ENCODE assay signal across 1 cellular context in genomic region chr5:23012842-23013241, GRCh38.
A peak's percentile ranks its signal among the peaks of the same experiment; 100 is the strongest.
TF ChIP-seq lines count a peak whose summit lies in the region.

No MANE protein-coding gene starts in this region.

TF ChIP-seq in GM12878, 131 proteins besides CTCF, POLR2A, EP300 and RAD21 (continued from another document and continues in another):
- TF ChIP-seq ETV6 (conservative IDR thresholded peaks at IDR 0.05 in 1 of 2, IDR thresholded peaks at IDR 0.05 in 1 of 2; ENCODE audit: borderline replicate concordance in 1 of 2, low read depth in 1 of 2), result no peak
- no peak for TF ChIP-seq PRDM15 (CRISPR knock-in tag; IDR thresholded peaks at IDR 0.05)
- no peak for TF ChIP-seq BMI1 (IDR thresholded peaks at IDR 0.05; ENCODE audit: borderline replicate concordance)
- TF ChIP-seq BCL11A (IDR thresholded peaks at IDR 0.05; ENCODE audit: low read depth, low read length), result no peak
- no peak for TF ChIP-seq SREBF2 (IDR thresholded peaks at IDR 0.05; ENCODE audit: low read length)
- no peak for TF ChIP-seq PAX5 (IDR thresholded peaks at IDR 0.05; ENCODE audit: borderline replicate concordance, low read depth, low read length)
- TF ChIP-seq, protein P1, sequence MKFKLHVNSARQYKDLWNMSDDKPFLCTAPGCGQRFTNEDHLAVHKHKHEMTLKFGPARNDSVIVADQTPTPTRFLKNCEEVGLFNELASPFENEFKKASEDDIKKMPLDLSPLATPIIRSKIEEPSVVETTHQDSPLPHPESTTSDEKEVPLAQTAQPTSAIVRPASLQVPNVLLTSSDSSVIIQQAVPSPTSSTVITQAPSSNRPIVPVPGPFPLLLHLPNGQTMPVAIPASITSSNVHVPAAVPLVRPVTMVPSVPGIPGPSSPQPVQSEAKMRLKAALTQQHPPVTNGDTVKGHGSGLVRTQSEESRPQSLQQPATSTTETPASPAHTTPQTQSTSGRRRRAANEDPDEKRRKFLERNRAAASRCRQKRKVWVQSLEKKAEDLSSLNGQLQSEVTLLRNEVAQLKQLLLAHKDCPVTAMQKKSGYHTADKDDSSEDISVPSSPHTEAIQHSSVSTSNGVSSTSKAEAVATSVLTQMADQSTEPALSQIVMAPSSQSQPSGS (IDR thresholded peaks at IDR 0.05; ENCODE audit: low read length), result no peak
- TF ChIP-seq ATF7 (IDR thresholded peaks at IDR 0.05; ENCODE audit: low read depth), result peak; percentile 91
- no peak for TF ChIP-seq YBX1 (IDR thresholded peaks at IDR 0.05)
- TF ChIP-seq, protein P2, sequence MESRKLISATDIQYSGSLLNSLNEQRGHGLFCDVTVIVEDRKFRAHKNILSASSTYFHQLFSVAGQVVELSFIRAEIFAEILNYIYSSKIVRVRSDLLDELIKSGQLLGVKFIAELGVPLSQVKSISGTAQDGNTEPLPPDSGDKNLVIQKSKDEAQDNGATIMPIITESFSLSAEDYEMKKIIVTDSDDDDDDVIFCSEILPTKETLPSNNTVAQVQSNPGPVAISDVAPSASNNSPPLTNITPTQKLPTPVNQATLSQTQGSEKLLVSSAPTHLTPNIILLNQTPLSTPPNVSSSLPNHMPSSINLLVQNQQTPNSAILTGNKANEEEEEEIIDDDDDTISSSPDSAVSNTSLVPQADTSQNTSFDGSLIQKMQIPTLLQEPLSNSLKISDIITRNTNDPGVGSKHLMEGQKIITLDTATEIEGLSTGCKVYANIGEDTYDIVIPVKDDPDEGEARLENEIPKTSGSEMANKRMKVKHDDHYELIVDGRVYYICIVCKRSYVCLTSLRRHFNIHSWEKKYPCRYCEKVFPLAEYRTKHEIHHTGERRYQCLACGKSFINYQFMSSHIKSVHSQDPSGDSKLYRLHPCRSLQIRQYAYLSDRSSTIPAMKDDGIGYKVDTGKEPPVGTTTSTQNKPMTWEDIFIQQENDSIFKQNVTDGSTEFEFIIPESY (IDR thresholded peaks at IDR 0.05), result no peak
- no peak for TF ChIP-seq SREBF1 (IDR thresholded peaks at IDR 0.05; ENCODE audit: low read length)
- TF ChIP-seq KDM1A (IDR thresholded peaks at IDR 0.05; ENCODE audit: borderline replicate concordance), result no peak
- TF ChIP-seq MYB (IDR thresholded peaks at IDR 0.05; ENCODE audit: borderline replicate concordance, low read depth, low read length), result no peak
- TF ChIP-seq ZSCAN29 (IDR thresholded peaks at IDR 0.05), result no peak
- no peak for TF ChIP-seq ZBTB11 (CRISPR knock-in tag; IDR thresholded peaks at IDR 0.05)
- TF ChIP-seq IRF4 (IDR thresholded peaks at IDR 0.05; ENCODE audit: low read depth, low read length), result no peak
- TF ChIP-seq TCF3 (IDR thresholded peaks at IDR 0.05; ENCODE audit: borderline replicate concordance, insufficient read depth, low read depth, low read length), result no peak
- TF ChIP-seq E4F1 (IDR thresholded peaks at IDR 0.05; ENCODE audit: borderline replicate concordance, partially characterized antibody), result no peak
- no peak for TF ChIP-seq E2F4 (IDR thresholded peaks at IDR 0.05; ENCODE audit: low read depth, low read length)
- no peak for TF ChIP-seq TCF7 (IDR thresholded peaks at IDR 0.05; ENCODE audit: borderline replicate concordance)
- TF ChIP-seq CBX5 (IDR thresholded peaks at IDR 0.05; ENCODE audit: low read depth), result no peak
- TF ChIP-seq CBX3 (IDR thresholded peaks at IDR 0.05; ENCODE audit: borderline replicate concordance, low read depth), result no peak
- TF ChIP-seq, protein P3, sequence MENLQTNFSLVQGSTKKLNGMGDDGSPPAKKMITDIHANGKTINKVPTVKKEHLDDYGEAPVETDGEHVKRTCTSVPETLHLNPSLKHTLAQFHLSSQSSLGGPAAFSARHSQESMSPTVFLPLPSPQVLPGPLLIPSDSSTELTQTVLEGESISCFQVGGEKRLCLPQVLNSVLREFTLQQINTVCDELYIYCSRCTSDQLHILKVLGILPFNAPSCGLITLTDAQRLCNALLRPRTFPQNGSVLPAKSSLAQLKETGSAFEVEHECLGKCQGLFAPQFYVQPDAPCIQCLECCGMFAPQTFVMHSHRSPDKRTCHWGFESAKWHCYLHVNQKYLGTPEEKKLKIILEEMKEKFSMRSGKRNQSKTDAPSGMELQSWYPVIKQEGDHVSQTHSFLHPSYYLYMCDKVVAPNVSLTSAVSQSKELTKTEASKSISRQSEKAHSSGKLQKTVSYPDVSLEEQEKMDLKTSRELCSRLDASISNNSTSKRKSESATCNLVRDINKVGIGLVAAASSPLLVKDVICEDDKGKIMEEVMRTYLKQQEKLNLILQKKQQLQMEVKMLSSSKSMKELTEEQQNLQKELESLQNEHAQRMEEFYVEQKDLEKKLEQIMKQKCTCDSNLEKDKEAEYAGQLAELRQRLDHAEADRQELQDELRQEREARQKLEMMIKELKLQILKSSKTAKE (IDR thresholded peaks at IDR 0.05; ENCODE audit: low read depth, poor library complexity, severe bottlenecking), result no peak
- no peak for TF ChIP-seq STAT3 (IDR thresholded peaks at IDR 0.05; ENCODE audit: low read depth, low read length)
- no peak for TF ChIP-seq RBBP5 (conservative IDR thresholded peaks at IDR 0.05)
- no peak for TF ChIP-seq EGR1 (IDR thresholded peaks at IDR 0.05; ENCODE audit: borderline replicate concordance in 1 of 2, low read depth in 2 of 2, low read length in 2 of 2)
- no peak for TF ChIP-seq NR2C1 (IDR thresholded peaks at IDR 0.05)
- no peak for TF ChIP-seq SMARCA5 (IDR thresholded peaks at IDR 0.05)
- TF ChIP-seq ATF3 (IDR thresholded peaks at IDR 0.05; ENCODE audit: borderline replicate concordance, extremely low read depth, low read depth, low read length), result no peak
- no peak for TF ChIP-seq RCOR1 (conservative IDR thresholded peaks at IDR 0.05; ENCODE audit: low read depth, low read length)
- no peak for TF ChIP-seq POLR2AphosphoS5 (IDR thresholded peaks at IDR 0.05; ENCODE audit: low read length)
- no peak for TF ChIP-seq SPI1 (IDR thresholded peaks at IDR 0.05; ENCODE audit: borderline replicate concordance, insufficient read depth, low read depth, low read length)
- no peak for TF ChIP-seq HDAC6 (IDR thresholded peaks at IDR 0.05; ENCODE audit: unreplicated experiment)
- TF ChIP-seq SRF (IDR thresholded peaks at IDR 0.05; ENCODE audit: low read depth in 2 of 2, low read length in 2 of 2), result no peak
- peak in 1 of 2 experiments; percentile 43; a peak in 1 of 4 replicates for TF ChIP-seq BHLHE40 (IDR thresholded peaks at IDR 0.05; ENCODE audit: borderline replicate concordance in 1 of 2, low read depth in 2 of 2, low read length in 1 of 2)
- TF ChIP-seq, protein P4, sequence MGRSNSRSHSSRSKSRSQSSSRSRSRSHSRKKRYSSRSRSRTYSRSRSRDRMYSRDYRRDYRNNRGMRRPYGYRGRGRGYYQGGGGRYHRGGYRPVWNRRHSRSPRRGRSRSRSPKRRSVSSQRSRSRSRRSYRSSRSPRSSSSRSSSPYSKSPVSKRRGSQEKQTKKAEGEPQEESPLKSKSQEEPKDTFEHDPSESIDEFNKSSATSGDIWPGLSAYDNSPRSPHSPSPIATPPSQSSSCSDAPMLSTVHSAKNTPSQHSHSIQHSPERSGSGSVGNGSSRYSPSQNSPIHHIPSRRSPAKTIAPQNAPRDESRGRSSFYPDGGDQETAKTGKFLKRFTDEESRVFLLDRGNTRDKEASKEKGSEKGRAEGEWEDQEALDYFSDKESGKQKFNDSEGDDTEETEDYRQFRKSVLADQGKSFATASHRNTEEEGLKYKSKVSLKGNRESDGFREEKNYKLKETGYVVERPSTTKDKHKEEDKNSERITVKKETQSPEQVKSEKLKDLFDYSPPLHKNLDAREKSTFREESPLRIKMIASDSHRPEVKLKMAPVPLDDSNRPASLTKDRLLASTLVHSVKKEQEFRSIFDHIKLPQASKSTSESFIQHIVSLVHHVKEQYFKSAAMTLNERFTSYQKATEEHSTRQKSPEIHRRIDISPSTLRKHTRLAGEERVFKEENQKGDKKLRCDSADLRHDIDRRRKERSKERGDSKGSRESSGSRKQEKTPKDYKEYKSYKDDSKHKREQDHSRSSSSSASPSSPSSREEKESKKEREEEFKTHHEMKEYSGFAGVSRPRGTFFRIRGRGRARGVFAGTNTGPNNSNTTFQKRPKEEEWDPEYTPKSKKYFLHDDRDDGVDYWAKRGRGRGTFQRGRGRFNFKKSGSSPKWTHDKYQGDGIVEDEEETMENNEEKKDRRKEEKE (IDR thresholded peaks at IDR 0.05), result no peak
- peak; percentile 20 for TF ChIP-seq MEF2B (IDR thresholded peaks at IDR 0.05; ENCODE audit: partially characterized antibody, poor library complexity, severe bottlenecking)
- TF ChIP-seq TBL1XR1 (IDR thresholded peaks at IDR 0.05; ENCODE audit: low read depth, low read length), result peak; percentile 46; the same call in 1 of the 2 replicates
- TF ChIP-seq BACH1 (IDR thresholded peaks at IDR 0.05; ENCODE audit: borderline replicate concordance), result no peak
- TF ChIP-seq CREB1 (IDR thresholded peaks at IDR 0.05; ENCODE audit: low read depth), result no peak
- no peak for TF ChIP-seq JUNB (IDR thresholded peaks at IDR 0.05)
- no peak for TF ChIP-seq SP1 (IDR thresholded peaks at IDR 0.05; ENCODE audit: low read depth, low read length)
- TF ChIP-seq MEF2A (IDR thresholded peaks at IDR 0.05; ENCODE audit: insufficient read depth, low read depth, low read length), result no peak
- no peak for TF ChIP-seq PML (IDR thresholded peaks at IDR 0.05; ENCODE audit: low read length)
- no peak for TF ChIP-seq STAT1 (conservative IDR thresholded peaks at IDR 0.05)
- no peak for TF ChIP-seq HCFC1 (IDR thresholded peaks at IDR 0.05; ENCODE audit: low read length)
- TF ChIP-seq DPF2 (IDR thresholded peaks at IDR 0.05), result no peak
- no peak for TF ChIP-seq CHD2 (IDR thresholded peaks at IDR 0.05; ENCODE audit: borderline replicate concordance, low read depth, low read length)
